ENCODE assay signal across 1 cellular context in genomic region chr1:150696995-150697927, GRCh38.
TF ChIP-seq lines count a peak whose summit lies in the region.

Gene GOLPH3L, minus strand, starts transcription at chr1:150697154. Its CDS starts 2,316 bp downstream, at chr1:150694838.

TF ChIP-seq in HEK293, 187 proteins besides CTCF, POLR2A, EP300 and RAD21 (continued from another document):
- peak; percentile 86 for TF ChIP-seq PATZ1 (tag by site-specific recombination; IDR thresholded peaks at IDR 0.05)
- TF ChIP-seq ZSCAN18 (tag by site-specific recombination; IDR thresholded peaks at IDR 0.05): no peak
- TF ChIP-seq ZNF311 (tag by site-specific recombination; IDR thresholded peaks at IDR 0.05; ENCODE audit: borderline replicate concordance): no peak
- TF ChIP-seq OVOL3 (tag by site-specific recombination; IDR thresholded peaks at IDR 0.05): no peak
- peak; percentile 52; the same call in 1 of the 2 replicates for TF ChIP-seq ZNF76 (tag by site-specific recombination; IDR thresholded peaks at IDR 0.05; ENCODE audit: borderline replicate concordance, low read depth)
- no peak for TF ChIP-seq EGR2 (tag by site-specific recombination; IDR thresholded peaks at IDR 0.05; ENCODE audit: low read depth)
- no peak for TF ChIP-seq ZNF433 (tag by site-specific recombination; IDR thresholded peaks at IDR 0.05; ENCODE audit: low read depth)
- TF ChIP-seq ZSCAN30 (tag by site-specific recombination; IDR thresholded peaks at IDR 0.05): peak; percentile 92
- peak; percentile 41; the same call in 1 of the 2 replicates for TF ChIP-seq PBX3 (CRISPR knock-in tag; IDR thresholded peaks at IDR 0.05)
- no peak for TF ChIP-seq ZNF140 (tag by site-specific recombination; IDR thresholded peaks at IDR 0.05)
- TF ChIP-seq KLF9 (tag by site-specific recombination; IDR thresholded peaks at IDR 0.05; ENCODE audit: low read depth): no peak
- no peak for TF ChIP-seq ZNF701 (tag by site-specific recombination; IDR thresholded peaks at IDR 0.05)
- no peak for TF ChIP-seq ZNF19 (tag by site-specific recombination; IDR thresholded peaks at IDR 0.05; ENCODE audit: low read depth)
- TF ChIP-seq KLF16 (tag by site-specific recombination; IDR thresholded peaks at IDR 0.05): peak; percentile 33; the same call in 1 of the 2 replicates
- no peak for TF ChIP-seq ZNF791 (tag by site-specific recombination; IDR thresholded peaks at IDR 0.05)
- TF ChIP-seq ZNF394 (tag by site-specific recombination; IDR thresholded peaks at IDR 0.05; ENCODE audit: borderline replicate concordance): no peak
- TF ChIP-seq GFI1B (tag by site-specific recombination; IDR thresholded peaks at IDR 0.05): no peak
- TF ChIP-seq ZNF629 (tag by site-specific recombination; IDR thresholded peaks at IDR 0.05): 0 out of 2 replicates have a peak, but pooled peaks have one; percentile 16
- peak; percentile 85 for TF ChIP-seq KLF10 (tag by site-specific recombination; IDR thresholded peaks at IDR 0.05)
- peak; percentile 42; the same call in 1 of the 2 replicates for TF ChIP-seq ZBTB20 (tag by site-specific recombination; IDR thresholded peaks at IDR 0.05)
- TF ChIP-seq ZNF549 (tag by site-specific recombination; IDR thresholded peaks at IDR 0.05): no peak
- 0 out of 2 replicates have a peak, but pooled peaks have one; percentile 20 for TF ChIP-seq ZNF639 (tag by site-specific recombination; IDR thresholded peaks at IDR 0.05)
- TF ChIP-seq ZNF114 (tag by site-specific recombination; IDR thresholded peaks at IDR 0.05): no peak
